In genomic region chr11:123163621-123164020, GRCh38 we compare ENCODE assay signal across 1 cellular context.
TF ChIP-seq lines count a peak whose summit lies in the region.

No MANE protein-coding gene starts in this region.

TF ChIP-seq in WTC11, 78 proteins besides CTCF, POLR2A, EP300 and RAD21:
- TF ChIP-seq, protein P1, sequence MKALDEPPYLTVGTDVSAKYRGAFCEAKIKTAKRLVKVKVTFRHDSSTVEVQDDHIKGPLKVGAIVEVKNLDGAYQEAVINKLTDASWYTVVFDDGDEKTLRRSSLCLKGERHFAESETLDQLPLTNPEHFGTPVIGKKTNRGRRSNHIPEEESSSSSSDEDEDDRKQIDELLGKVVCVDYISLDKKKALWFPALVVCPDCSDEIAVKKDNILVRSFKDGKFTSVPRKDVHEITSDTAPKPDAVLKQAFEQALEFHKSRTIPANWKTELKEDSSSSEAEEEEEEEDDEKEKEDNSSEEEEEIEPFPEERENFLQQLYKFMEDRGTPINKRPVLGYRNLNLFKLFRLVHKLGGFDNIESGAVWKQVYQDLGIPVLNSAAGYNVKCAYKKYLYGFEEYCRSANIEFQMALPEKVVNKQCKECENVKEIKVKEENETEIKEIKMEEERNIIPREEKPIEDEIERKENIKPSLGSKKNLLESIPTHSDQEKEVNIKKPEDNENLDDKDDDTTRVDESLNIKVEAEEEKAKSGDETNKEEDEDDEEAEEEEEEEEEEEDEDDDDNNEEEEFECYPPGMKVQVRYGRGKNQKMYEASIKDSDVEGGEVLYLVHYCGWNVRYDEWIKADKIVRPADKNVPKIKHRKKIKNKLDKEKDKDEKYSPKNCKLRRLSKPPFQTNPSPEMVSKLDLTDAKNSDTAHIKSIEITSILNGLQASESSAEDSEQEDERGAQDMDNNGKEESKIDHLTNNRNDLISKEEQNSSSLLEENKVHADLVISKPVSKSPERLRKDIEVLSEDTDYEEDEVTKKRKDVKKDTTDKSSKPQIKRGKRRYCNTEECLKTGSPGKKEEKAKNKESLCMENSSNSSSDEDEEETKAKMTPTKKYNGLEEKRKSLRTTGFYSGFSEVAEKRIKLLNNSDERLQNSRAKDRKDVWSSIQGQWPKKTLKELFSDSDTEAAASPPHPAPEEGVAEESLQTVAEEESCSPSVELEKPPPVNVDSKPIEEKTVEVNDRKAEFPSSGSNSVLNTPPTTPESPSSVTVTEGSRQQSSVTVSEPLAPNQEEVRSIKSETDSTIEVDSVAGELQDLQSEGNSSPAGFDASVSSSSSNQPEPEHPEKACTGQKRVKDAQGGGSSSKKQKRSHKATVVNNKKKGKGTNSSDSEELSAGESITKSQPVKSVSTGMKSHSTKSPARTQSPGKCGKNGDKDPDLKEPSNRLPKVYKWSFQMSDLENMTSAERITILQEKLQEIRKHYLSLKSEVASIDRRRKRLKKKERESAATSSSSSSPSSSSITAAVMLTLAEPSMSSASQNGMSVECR (CRISPR knock-in tag; IDR thresholded peaks at IDR 0.05; ENCODE audit: borderline replicate concordance), result no peak
- TF ChIP-seq IRF1 (CRISPR knock-in tag; IDR thresholded peaks at IDR 0.05) (no peak), ZMAT4 (CRISPR knock-in tag; IDR thresholded peaks at IDR 0.05) (no peak)
